8 cellular contexts compared by ENCODE assay signal in genomic region chr5:146565764-146566163, GRCh38. TPM values are rescaled to one million over a fixed set of nuclear protein-coding genes. Genes with fewer than 3 reads are reported as not detected.
DNase-seq lines count a peak whose midpoint lies in the region; ATAC-seq, FAIRE-seq and TF ChIP-seq lines count a peak whose summit lies in the region.

No MANE protein-coding gene starts in this region.

- H3K9me3 Mint-ChIP-seq in T-helper 2 cell treated with Interferon-gamma antibody and Interleukin-4, amounts not matched to agents 5 μg/mL and 100 μg/mL, for 36 hours: no peaks in the 10 kb centered on the region

- ATAC-seq in GM18517 (IDR thresholded peaks at IDR 0.05; ENCODE audit: unreplicated experiment): peak; percentile 77
- ATAC-seq in HG02943 (IDR thresholded peaks at IDR 0.05; ENCODE audit: low read depth, unreplicated experiment): peak; percentile 93

- H3K4me3 ChIP-seq in bronchial epithelial cell (ENCODE audit: low read depth, low read length): no peak overlapping the region

- peaks cover 5% of the 10 kb centered on the region for H3K27me3 Mint-ChIP-seq in T-helper 2 cell treated with Interferon-gamma antibody and Interleukin-4, amounts not matched to agents 5 μg/mL and 100 μg/mL, for 36 hours (ENCODE audit: low read depth)

- H3K27ac Mint-ChIP-seq in T-helper 2 cell treated with Interferon-gamma antibody and Interleukin-4, amounts not matched to agents 5 μg/mL and 100 μg/mL, for 36 hours: no peak overlapping the region

- peaks cover 4% of the 10 kb centered on the region for H3K4me1 Mint-ChIP-seq in T-helper 2 cell treated with Interferon-gamma antibody and Interleukin-4, amounts not matched to agents 5 μg/mL and 100 μg/mL, for 36 hours (ENCODE audit: low read depth)

- H3K36me3 Mint-ChIP-seq in T-helper 2 cell treated with Interferon-gamma antibody and Interleukin-4, amounts not matched to agents 5 μg/mL and 100 μg/mL, for 36 hours (ENCODE audit: low read depth): no peaks in the 10 kb centered on the region

- H3K4me3 Mint-ChIP-seq in T-helper 2 cell treated with Interferon-gamma antibody and Interleukin-4, amounts not matched to agents 5 μg/mL and 100 μg/mL, for 36 hours: no peak overlapping the region

- H3K27me3 ChIP-seq in bronchial epithelial cell (ENCODE audit: control insufficient read depth, insufficient read depth, low read length): no peaks in the 10 kb centered on the region

- TF ChIP-seq CTCF in AG09319 (IDR thresholded peaks at IDR 0.05; ENCODE audit: low read depth, low read length) (peak; percentile 32), bronchial epithelial cell (IDR thresholded peaks at IDR 0.05; ENCODE audit: insufficient read depth, low read length, severe bottlenecking) (peak; percentile 60)

- peak; percentile 0 for DNase-seq in AG09319 (ENCODE audit: extremely low read depth, low read depth)
- DNase-seq in NCI-H146 (lab: John Stamatoyannopoulos, UW): peak; percentile 80
- peak; percentile 32 for DNase-seq in T-helper 2 cell treated with Interferon-gamma antibody and Interleukin-4, amounts not matched to agents 5 μg/mL and 100 μg/mL, for 36 hours (ENCODE audit: low spot score)
- DNase-seq in bronchial epithelial cell (ENCODE audit: low read depth): peak; percentile 67
- DNase-seq in left kidney (ENCODE audit: low read depth, low spot score): peak; percentile 80
- DNase-seq in stimulated activated CD8-positive, alpha-beta memory T cell treated with anti-CD3 and anti-CD28 coated beads, Interleukin-2, amount 100 ng/mL, for 1 hour (ENCODE audit: low read depth in 2 of 2): peak; percentile 5 to 23

- no peaks in the 10 kb centered on the region for H3K36me3 ChIP-seq in bronchial epithelial cell (ENCODE audit: control insufficient read depth, insufficient read depth, low read length)

- FAIRE-seq in bronchial epithelial cell (lab: Jason Lieb, UNC): no peak

RNA-seq across cellular contexts. Expression of gene GPR151, which starts 49.8 kb away (rescaled TPM):
- total RNA-seq in bronchial epithelial cell: not detected in 2 replicates

Comparison
In these comparisons a context has a peak if more than half of its experiments do, and no peak if none do; other contexts are left out.
1. DNase-seq: peak in every context shown above with its lines; median percentile 80 in NCI-H146; 80 in left kidney; 67 in bronchial epithelial cell; 32 in T-helper 2 cell treated with Interferon-gamma antibody and Interleukin-4, amounts not matched to agents 5 μg/mL and 100 μg/mL, for 36 hours; 14 in stimulated activated CD8-positive, alpha-beta memory T cell treated with anti-CD3 and anti-CD28 coated beads, Interleukin-2, amount 100 ng/mL, for 1 hour; 0 in AG09319.